In genomic region chr1:147735423-147735822, GRCh38 we compare ENCODE assay signal across 30 cellular contexts. TPM values are rescaled to one million over a fixed set of nuclear protein-coding genes. Genes with fewer than 3 reads are reported as not detected.
"Had no signal": no experiment of that assay in that cellular context is flagged by ENCODE, and none has a peak within 500 bp of the region (broad histone marks: within the 10 kb centered on the region; RNA-seq: fewer than 3 reads in every experiment).

No MANE protein-coding gene starts in this region.

- H3K27me3 ChIP-seq: colonic mucosa, gastrocnemius medialis, testis had no signal

- H3K4me1 Mint-ChIP-seq: neural crest cell had no signal

- H2AFZ ChIP-seq: parathyroid adenoma had no signal

- H3K9ac ChIP-seq: parathyroid adenoma had no signal

- H3K4me3 Mint-ChIP-seq: activated CD4-positive, alpha-beta T cell treated with anti-CD3 and anti-CD28 coated beads, Interleukin-2, amount 10 ng/mL, durations not matched to agents 7 days and 5 days; activated CD8-positive, alpha-beta T cell treated with anti-CD3 and anti-CD28 coated beads for 36 hours; naive thymus-derived CD4-positive, alpha-beta T cell; neural crest cell; T-helper 17 cell had no signal

- H3K79me2 ChIP-seq: parathyroid adenoma had no signal

- H3K27ac ChIP-seq: colonic mucosa, epithelial cell of prostate, gastrocnemius medialis, parathyroid adenoma, psoas muscle, spleen, testis, WERI-Rb-1 had no signal

- H3K27ac Mint-ChIP-seq: activated CD4-positive, alpha-beta T cell treated with anti-CD3 and anti-CD28 coated beads, Interleukin-2, amount 10 ng/mL, durations not matched to agents 7 days and 5 days; activated CD8-positive, alpha-beta T cell treated with anti-CD3 and anti-CD28 coated beads for 36 hours; activated naive CD4-positive, alpha-beta T cell treated with anti-CD3 and anti-CD28 coated beads, Interleukin-2, amount 50 U/mL, for 72 hours; activated T-helper 2 cell treated with anti-CD3 and anti-CD28 coated beads, Interferon-gamma antibody, Interleukin-2, Interleukin-4, amounts not matched to agents 10 μg/mL and 5 μg/mL and 100 μg/mL, durations not matched to agents 14 hours and 24 hours and 36 hours; immature natural killer cell; naive thymus-derived CD4-positive, alpha-beta T cell; T-helper 17 cell had no signal

- ATAC-seq: activated CD8-positive, alpha-beta T cell treated with anti-CD3 and anti-CD28 coated beads for 36 hours; activated naive CD4-positive, alpha-beta T cell treated with anti-CD3 and anti-CD28 coated beads, Interleukin-2, amount 50 U/mL, for 72 hours; gastrocnemius medialis; mucosa of descending colon; naive thymus-derived CD4-positive, alpha-beta T cell; psoas muscle; stimulated activated naive CD8-positive, alpha-beta T cell treated with anti-CD3 and anti-CD28 coated beads, Interleukin-15, Interleukin-2, amounts not matched to agents 100 U/mL and 50 U/mL, for 24 hours; T-helper 17 cell had no signal

- H3K36me3 ChIP-seq: colonic mucosa, gastrocnemius medialis, spleen, WERI-Rb-1 had no signal

- H3K4me1 ChIP-seq: colonic mucosa, gastrocnemius medialis, parathyroid adenoma, psoas muscle, spleen, testis had no signal

- H3K9me3 ChIP-seq: colonic mucosa, gastrocnemius medialis, mucosa of descending colon, psoas muscle, spleen, testis had no signal

- H3K36me3 Mint-ChIP-seq: activated naive CD4-positive, alpha-beta T cell treated with anti-CD3 and anti-CD28 coated beads, Interleukin-2, amount 50 U/mL, for 72 hours; immature natural killer cell; naive thymus-derived CD4-positive, alpha-beta T cell had no signal

- H3K4me3 ChIP-seq: colonic mucosa, gastrocnemius medialis, lung, mucosa of descending colon, psoas muscle, spleen, testis had no signal

- H3K9me3 Mint-ChIP-seq: activated CD4-positive, alpha-beta T cell treated with anti-CD3 and anti-CD28 coated beads, Interleukin-2, amount 10 ng/mL, durations not matched to agents 7 days and 5 days; activated CD8-positive, alpha-beta T cell treated with anti-CD3 and anti-CD28 coated beads for 36 hours; activated naive CD4-positive, alpha-beta T cell treated with anti-CD3 and anti-CD28 coated beads, Interleukin-2, amount 50 U/mL, for 72 hours; activated T-helper 2 cell treated with anti-CD3 and anti-CD28 coated beads, Interferon-gamma antibody, Interleukin-2, Interleukin-4, amounts not matched to agents 10 μg/mL and 5 μg/mL and 100 μg/mL, durations not matched to agents 14 hours and 24 hours and 36 hours had no signal

- DNase-seq: activated CD4-positive, alpha-beta T cell treated with anti-CD3 and anti-CD28 coated beads, Interleukin-2, amount 10 ng/mL, durations not matched to agents 7 days and 5 days; activated CD4-positive, CD25-positive, alpha-beta regulatory T cell treated with anti-CD3 and anti-CD28 coated beads, Interleukin-2, amount 50 U/mL, for 72 hours; activated CD8-positive, alpha-beta T cell treated with anti-CD3 and anti-CD28 coated beads for 36 hours; activated naive CD4-positive, alpha-beta T cell; activated T-cell treated with anti-CD3 and anti-CD28 coated beads, Interleukin-2, amount 50 U/mL, for 48 hours; cerebellar nuclear complex; colonic mucosa; effector CD8-positive, alpha-beta T cell; gastrocnemius medialis; glutamatergic neuron; hypothalamus; immature natural killer cell; kidney; mucosa of descending colon; naive thymus-derived CD4-positive, alpha-beta T cell; nucleus accumbens; psoas muscle; spleen; stimulated activated naive CD8-positive, alpha-beta T cell treated with anti-CD3 and anti-CD28 coated beads, Interleukin-15, Interleukin-2, amounts not matched to agents 100 U/mL and 50 U/mL, for 24 hours; T-helper 17 cell; T1000; testis; trophoblast cell; WERI-Rb-1 had no signal

RNA-seq across cellular contexts. Expression of gene GJA5, which starts 25.0 kb away (rescaled TPM):
- total RNA-seq: activated CD4-positive, alpha-beta T cell treated with anti-CD3 and anti-CD28 coated beads, Interleukin-2, amount 10 ng/mL, durations not matched to agents 7 days and 5 days; activated CD8-positive, alpha-beta T cell treated with anti-CD3 and anti-CD28 coated beads for 36 hours; activated naive CD4-positive, alpha-beta T cell treated with anti-CD3 and anti-CD28 coated beads, Interleukin-2, amount 50 U/mL, for 72 hours; activated T-helper 2 cell treated with anti-CD3 and anti-CD28 coated beads, Interferon-gamma antibody, Interleukin-2, Interleukin-4, amounts not matched to agents 10 μg/mL and 5 μg/mL and 100 μg/mL, durations not matched to agents 14 hours and 24 hours and 36 hours; naive thymus-derived CD4-positive, alpha-beta T cell; T-helper 17 cell had no signal
- polyA plus RNA-seq: immature natural killer cell; naive thymus-derived CD4-positive, alpha-beta T cell had no signal
